In the genomic region with DNA sequence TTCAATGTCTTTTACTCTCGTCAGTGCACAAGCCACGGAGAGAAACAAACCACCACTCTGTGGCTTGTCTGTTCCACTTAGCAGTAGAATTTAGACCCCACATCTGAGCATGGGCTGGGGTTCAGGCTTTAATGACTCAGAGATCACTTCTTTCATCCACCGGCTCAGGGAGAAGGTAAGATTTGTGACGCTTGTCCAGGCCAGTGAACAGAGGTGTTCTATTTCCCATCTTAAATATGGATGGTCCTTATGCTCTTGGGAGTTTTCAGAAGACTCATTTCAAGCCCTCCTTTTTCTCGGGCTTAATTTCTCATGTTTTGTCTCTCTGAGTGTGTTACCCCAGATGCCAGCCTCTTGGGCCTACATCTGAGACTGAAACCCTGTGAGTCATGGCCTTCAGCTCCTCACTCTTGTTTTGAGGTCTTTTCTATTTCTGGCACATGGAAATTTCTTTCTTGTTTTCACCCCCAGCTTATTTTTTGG, we compare ENCODE assay signal across 10 cellular contexts.
DNase-seq lines count a peak whose midpoint lies in the region; ATAC-seq lines count a peak whose summit lies in the region.
"Had no signal": no experiment of that assay in that cellular context is flagged by ENCODE, and none has a peak within 500 bp of the region (broad histone marks: within the 10 kb centered on the region; RNA-seq: fewer than 3 reads in every experiment).

No MANE protein-coding gene starts in this region.

- DNase-seq in Karpas-422 (no peak), RKO (ENCODE audit: low spot score) (no peak), SKM-1 (lab: John Stamatoyannopoulos, UW; ENCODE audit: unreplicated experiment) (no peak), NCI-H2171 (lab: John Stamatoyannopoulos, UW) (no peak)
- DNase-seq in stimulated activated CD4-positive, alpha-beta T cell treated with anti-CD3 and anti-CD28 coated beads, TNF-alpha, amount 100 ng/mL, for 24 hours (ENCODE audit: low read depth in 3 of 3) = peak; percentile 10 to 38 (median 19)
- DNase-seq: left colon, NCI-H1694 treated with DMSO at 0.1 percent for 48 hours, small intestine had no signal

- 0 out of 2 replicates have a peak overlapping the region, but pooled peaks have one; percentile 40 for H2AFZ ChIP-seq in Karpas-422 (ENCODE audit: low read length)

- no peaks in the 10 kb centered on the region for H3K9me2 ChIP-seq in Karpas-422 (replicated peaks; ENCODE audit: insufficient read depth, low read length)

- H3K4me2 ChIP-seq in Karpas-422 (ENCODE audit: low read depth, low read length, poor library complexity, severe bottlenecking) = no peak overlapping the region

- ATAC-seq in GM19351 (IDR thresholded peaks at IDR 0.05; ENCODE audit: unreplicated experiment) (peak; percentile 96), HG02642 (IDR thresholded peaks at IDR 0.05; ENCODE audit: poor library complexity, unreplicated experiment) (peak; percentile 98)
- ATAC-seq: left colon had no signal

- no peak overlapping the region for H3K9ac ChIP-seq in Karpas-422 (ENCODE audit: low read length)

- no peaks in the 10 kb centered on the region for H3K4me1 ChIP-seq in Karpas-422 (ENCODE audit: low read length)

- no peaks in the 10 kb centered on the region for H3K79me2 ChIP-seq in Karpas-422 (ENCODE audit: low read length)

- no peak overlapping the region for H3K27ac ChIP-seq in Karpas-422 (ENCODE audit: low read length)

- no peaks in the 10 kb centered on the region for H3K9me3 ChIP-seq in Karpas-422 (ENCODE audit: low read length)

- no peaks in the 10 kb centered on the region for H4K20me1 ChIP-seq in Karpas-422 (ENCODE audit: insufficient read depth, low read depth, low read length)

- no peaks in the 10 kb centered on the region for H3K27me3 ChIP-seq in Karpas-422 (ENCODE audit: low read length)

- no peaks in the 10 kb centered on the region for H3K36me3 ChIP-seq in Karpas-422 (ENCODE audit: insufficient read depth, low read length)

- H3K4me3 ChIP-seq in Karpas-422 (ENCODE audit: low read length) = no peak overlapping the region

Comparison
In these comparisons a context has a peak if more than half of its experiments do, and no peak if none do; other contexts are left out.
1. DNase-seq: peak in stimulated activated CD4-positive, alpha-beta T cell treated with anti-CD3 and anti-CD28 coated beads, TNF-alpha, amount 100 ng/mL, for 24 hours (3 of 3); none in Karpas-422 (single experiment), RKO (single experiment), SKM-1 (single experiment) and NCI-H2171 (single experiment).